ENCODE assay signal across 10 cellular contexts in the genomic region with DNA sequence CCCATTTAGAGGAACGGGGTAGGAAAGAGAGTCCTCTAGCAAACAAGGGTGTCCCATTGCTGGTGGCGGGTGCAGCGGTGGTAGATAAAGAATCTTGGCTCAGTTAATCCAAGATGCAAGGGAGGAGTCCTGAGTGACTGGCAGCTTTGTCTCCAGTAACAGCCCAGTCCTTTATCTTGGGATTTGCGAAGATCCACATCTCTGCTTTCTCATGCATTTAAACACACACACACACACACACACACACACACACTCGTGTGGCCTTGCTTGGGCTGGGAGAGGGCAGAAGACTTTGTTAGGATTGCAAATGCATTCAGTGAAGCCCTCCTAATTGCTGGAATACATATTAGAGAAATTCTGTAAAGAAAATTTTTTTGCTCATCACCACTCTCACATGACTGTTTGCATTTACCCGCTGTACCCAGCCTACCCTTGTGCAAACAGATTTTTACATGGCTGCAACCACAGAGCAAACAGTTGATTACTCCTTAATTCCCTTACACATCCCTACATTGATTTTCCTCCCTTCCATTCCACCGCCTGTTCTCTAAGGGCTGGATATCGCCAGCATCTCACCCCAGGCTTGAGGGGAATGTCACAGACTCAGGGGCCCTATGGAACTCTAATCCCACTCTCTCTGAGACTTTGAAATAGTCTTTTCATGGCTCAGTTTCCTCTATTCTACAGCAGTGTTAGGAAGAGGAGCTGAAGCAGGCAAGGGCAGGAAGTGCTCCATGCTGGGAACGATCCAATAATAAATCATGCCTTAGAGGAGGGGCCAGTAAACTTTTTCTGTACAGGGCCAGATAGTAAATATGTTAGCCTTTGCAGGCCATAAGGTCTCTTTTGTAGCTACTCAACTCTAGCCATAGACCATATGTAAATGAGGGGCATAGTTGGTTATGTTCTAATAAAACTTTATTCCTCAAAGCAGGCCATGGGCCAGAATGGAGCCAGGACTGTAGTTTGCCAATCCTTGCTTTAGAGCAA. TPM values are rescaled to one million over a fixed set of nuclear protein-coding genes. Genes with fewer than 3 reads are reported as not detected.
DNase-seq lines count a peak whose midpoint lies in the region; ATAC-seq and TF ChIP-seq lines count a peak whose summit lies in the region.
"Had no signal": no experiment of that assay in that cellular context is flagged by ENCODE, and none has a peak within 500 bp of the region (broad histone marks: within the 10 kb centered on the region; RNA-seq: fewer than 3 reads in every experiment).

No MANE protein-coding gene starts in this region.

- intact Hi-C loops in breast epithelium (cut with DNase I; ENCODE audit: low total_unique reads), result no loop called here

- H3K36me3 ChIP-seq in breast epithelium, result no peaks in the 10 kb centered on the region
- H3K36me3 ChIP-seq: tibial artery had no signal

- no peaks in the 10 kb centered on the region for H3K9me3 ChIP-seq in breast epithelium
- H3K9me3 ChIP-seq: tibial artery had no signal

- H3K27me3 ChIP-seq in breast epithelium, result no peaks in the 10 kb centered on the region

- TF ChIP-seq CTCF in C4-2B (conservative IDR thresholded peaks at IDR 0.05) (no peak), breast epithelium (IDR thresholded peaks at IDR 0.05) (no peak), GM20000 (IDR thresholded peaks at IDR 0.05; ENCODE audit: extremely low read depth, missing control alignments) (no peak)

- TF ChIP-seq EP300 in Ishikawa (IDR thresholded peaks at IDR 0.05; ENCODE audit: borderline replicate concordance), result no peak

- no peak for TF ChIP-seq RAD21 in Ishikawa (IDR thresholded peaks at IDR 0.05; ENCODE audit: low read depth)

- no peak for DNase-seq in breast epithelium (ENCODE audit: low spot score in 2 of 2)
- peak; percentile 24 to 49 for DNase-seq in lung microvascular endothelial cell (ENCODE audit: low read depth in 2 of 2)
- DNase-seq in GM20000 (ENCODE audit: low spot score), result no peak
- DNase-seq in SKM-1 treated with dmso at 0.1 percent for 144 hours (lab: John Stamatoyannopoulos, UW; ENCODE audit: unreplicated experiment), result no peak
- DNase-seq: activated CD8-positive, alpha-beta T cell treated with anti-CD3 and anti-CD28 coated beads for 36 hours; tibial artery had no signal

- H3K4me3 ChIP-seq in breast epithelium, result no peak overlapping the region
- H3K4me3 ChIP-seq: tibial artery had no signal

- no peak for TF ChIP-seq POLR2A in breast epithelium (IDR thresholded peaks at IDR 0.05)

- peak overlapping the region; percentile 93 for H3K27ac ChIP-seq in C4-2B
- H3K27ac ChIP-seq in breast epithelium, result peak overlapping the region; percentile 30 to 79
- H3K27ac ChIP-seq: tibial artery had no signal

- ATAC-seq in HG02973 (IDR thresholded peaks at IDR 0.05; ENCODE audit: unreplicated experiment) (no peak), GM21528 (IDR thresholded peaks at IDR 0.05; ENCODE audit: low FRiP score, unreplicated experiment) (no peak)
- ATAC-seq: activated CD8-positive, alpha-beta T cell treated with anti-CD3 and anti-CD28 coated beads for 36 hours had no signal

- peaks cover 0 to 20% of the 10 kb centered on the region in 2 donors for H3K4me1 ChIP-seq in breast epithelium

TF ChIP-seq in Ishikawa, 13 proteins besides CTCF, POLR2A, EP300 and RAD21:
- TF ChIP-seq TAF1 (IDR thresholded peaks at IDR 0.05; ENCODE audit: low read depth) (no peak), TEAD4 (IDR thresholded peaks at IDR 0.05) (no peak), EGR1 (IDR thresholded peaks at IDR 0.05) (no peak), FOXM1 (IDR thresholded peaks at IDR 0.05; ENCODE audit: borderline replicate concordance, low read depth) (no peak), YY1 (IDR thresholded peaks at IDR 0.05; ENCODE audit: low read depth) (no peak), CREB1 (IDR thresholded peaks at IDR 0.05; ENCODE audit: low read depth) (no peak)
- TF ChIP-seq, protein P1, sequence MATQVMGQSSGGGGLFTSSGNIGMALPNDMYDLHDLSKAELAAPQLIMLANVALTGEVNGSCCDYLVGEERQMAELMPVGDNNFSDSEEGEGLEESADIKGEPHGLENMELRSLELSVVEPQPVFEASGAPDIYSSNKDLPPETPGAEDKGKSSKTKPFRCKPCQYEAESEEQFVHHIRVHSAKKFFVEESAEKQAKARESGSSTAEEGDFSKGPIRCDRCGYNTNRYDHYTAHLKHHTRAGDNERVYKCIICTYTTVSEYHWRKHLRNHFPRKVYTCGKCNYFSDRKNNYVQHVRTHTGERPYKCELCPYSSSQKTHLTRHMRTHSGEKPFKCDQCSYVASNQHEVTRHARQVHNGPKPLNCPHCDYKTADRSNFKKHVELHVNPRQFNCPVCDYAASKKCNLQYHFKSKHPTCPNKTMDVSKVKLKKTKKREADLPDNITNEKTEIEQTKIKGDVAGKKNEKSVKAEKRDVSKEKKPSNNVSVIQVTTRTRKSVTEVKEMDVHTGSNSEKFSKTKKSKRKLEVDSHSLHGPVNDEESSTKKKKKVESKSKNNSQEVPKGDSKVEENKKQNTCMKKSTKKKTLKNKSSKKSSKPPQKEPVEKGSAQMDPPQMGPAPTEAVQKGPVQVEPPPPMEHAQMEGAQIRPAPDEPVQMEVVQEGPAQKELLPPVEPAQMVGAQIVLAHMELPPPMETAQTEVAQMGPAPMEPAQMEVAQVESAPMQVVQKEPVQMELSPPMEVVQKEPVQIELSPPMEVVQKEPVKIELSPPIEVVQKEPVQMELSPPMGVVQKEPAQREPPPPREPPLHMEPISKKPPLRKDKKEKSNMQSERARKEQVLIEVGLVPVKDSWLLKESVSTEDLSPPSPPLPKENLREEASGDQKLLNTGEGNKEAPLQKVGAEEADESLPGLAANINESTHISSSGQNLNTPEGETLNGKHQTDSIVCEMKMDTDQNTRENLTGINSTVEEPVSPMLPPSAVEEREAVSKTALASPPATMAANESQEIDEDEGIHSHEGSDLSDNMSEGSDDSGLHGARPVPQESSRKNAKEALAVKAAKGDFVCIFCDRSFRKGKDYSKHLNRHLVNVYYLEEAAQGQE (IDR thresholded peaks at IDR 0.05; ENCODE audit: low read depth), result no peak
- TF ChIP-seq, protein P2, sequence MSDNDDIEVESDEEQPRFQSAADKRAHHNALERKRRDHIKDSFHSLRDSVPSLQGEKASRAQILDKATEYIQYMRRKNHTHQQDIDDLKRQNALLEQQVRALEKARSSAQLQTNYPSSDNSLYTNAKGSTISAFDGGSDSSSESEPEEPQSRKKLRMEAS (IDR thresholded peaks at IDR 0.05), result 0 out of 2 replicates have a peak, but pooled peaks have one; percentile 18

RNA-seq across cellular contexts. Expression of a gene that starts 3.5 kb away (rescaled TPM):
- total RNA-seq in breast epithelium, result 10 to 100 TPM in 2 of 3 donors, 1 to 10 TPM in 1; 4.2 to 20.2 (median 10.2) TPM
- total RNA-seq in lung microvascular endothelial cell, result under 0.01 TPM in 2 replicates

RNA-seq across cellular contexts. Expression of a gene that starts 34.2 kb away (rescaled TPM):
- total RNA-seq in breast epithelium (not detected), lung microvascular endothelial cell (not detected in 2 replicates)

RNA-seq across cellular contexts. Expression of a gene that starts 55.8 kb away (rescaled TPM):
- 1 to 10 TPM; 1.1 to 2.9 (median 1.5) TPM for total RNA-seq in breast epithelium
- total RNA-seq in lung microvascular endothelial cell, result 0.20 and 0.22 TPM in 2 replicates

Comparison
In these comparisons a context has a peak if more than half of its experiments do, and no peak if none do; other contexts are left out.
1. DNase-seq: peak in lung microvascular endothelial cell (2 of 2); none in breast epithelium (0 of 2), GM20000 (single experiment) and SKM-1 treated with dmso at 0.1 percent for 144 hours (single experiment).